2 cellular contexts compared by ENCODE assay signal in the genomic region with DNA sequence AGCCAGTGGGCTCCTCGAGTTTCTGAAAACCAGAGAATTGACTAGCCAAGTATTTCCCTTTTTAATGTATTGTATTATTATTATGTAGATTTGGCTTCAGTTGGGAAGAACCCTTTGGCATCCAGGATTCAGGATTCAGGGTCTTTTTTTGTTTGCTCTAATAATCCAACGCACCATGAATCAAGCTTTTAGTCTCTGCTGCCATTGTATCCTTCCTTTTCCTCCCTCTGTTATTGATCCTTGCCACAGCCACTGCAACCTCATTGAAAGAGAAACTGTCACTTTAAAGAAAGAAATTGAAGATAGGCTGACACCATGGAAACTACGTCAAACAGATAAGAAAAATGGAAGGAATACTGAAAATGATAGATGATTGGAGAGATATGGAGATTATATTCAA.
TF ChIP-seq lines count a peak whose summit lies in the region.

No MANE protein-coding gene starts in this region.

TF ChIP-seq in GM23338, 12 proteins besides CTCF, POLR2A, EP300 and RAD21 (continues in another document):
- TF ChIP-seq JUNB (IDR thresholded peaks at IDR 0.05; ENCODE audit: unreplicated experiment): no peak
- TF ChIP-seq CREB1 (CRISPR knock-in tag; IDR thresholded peaks at IDR 0.05; ENCODE audit: low read depth): no peak
- TF ChIP-seq, protein P1, sequence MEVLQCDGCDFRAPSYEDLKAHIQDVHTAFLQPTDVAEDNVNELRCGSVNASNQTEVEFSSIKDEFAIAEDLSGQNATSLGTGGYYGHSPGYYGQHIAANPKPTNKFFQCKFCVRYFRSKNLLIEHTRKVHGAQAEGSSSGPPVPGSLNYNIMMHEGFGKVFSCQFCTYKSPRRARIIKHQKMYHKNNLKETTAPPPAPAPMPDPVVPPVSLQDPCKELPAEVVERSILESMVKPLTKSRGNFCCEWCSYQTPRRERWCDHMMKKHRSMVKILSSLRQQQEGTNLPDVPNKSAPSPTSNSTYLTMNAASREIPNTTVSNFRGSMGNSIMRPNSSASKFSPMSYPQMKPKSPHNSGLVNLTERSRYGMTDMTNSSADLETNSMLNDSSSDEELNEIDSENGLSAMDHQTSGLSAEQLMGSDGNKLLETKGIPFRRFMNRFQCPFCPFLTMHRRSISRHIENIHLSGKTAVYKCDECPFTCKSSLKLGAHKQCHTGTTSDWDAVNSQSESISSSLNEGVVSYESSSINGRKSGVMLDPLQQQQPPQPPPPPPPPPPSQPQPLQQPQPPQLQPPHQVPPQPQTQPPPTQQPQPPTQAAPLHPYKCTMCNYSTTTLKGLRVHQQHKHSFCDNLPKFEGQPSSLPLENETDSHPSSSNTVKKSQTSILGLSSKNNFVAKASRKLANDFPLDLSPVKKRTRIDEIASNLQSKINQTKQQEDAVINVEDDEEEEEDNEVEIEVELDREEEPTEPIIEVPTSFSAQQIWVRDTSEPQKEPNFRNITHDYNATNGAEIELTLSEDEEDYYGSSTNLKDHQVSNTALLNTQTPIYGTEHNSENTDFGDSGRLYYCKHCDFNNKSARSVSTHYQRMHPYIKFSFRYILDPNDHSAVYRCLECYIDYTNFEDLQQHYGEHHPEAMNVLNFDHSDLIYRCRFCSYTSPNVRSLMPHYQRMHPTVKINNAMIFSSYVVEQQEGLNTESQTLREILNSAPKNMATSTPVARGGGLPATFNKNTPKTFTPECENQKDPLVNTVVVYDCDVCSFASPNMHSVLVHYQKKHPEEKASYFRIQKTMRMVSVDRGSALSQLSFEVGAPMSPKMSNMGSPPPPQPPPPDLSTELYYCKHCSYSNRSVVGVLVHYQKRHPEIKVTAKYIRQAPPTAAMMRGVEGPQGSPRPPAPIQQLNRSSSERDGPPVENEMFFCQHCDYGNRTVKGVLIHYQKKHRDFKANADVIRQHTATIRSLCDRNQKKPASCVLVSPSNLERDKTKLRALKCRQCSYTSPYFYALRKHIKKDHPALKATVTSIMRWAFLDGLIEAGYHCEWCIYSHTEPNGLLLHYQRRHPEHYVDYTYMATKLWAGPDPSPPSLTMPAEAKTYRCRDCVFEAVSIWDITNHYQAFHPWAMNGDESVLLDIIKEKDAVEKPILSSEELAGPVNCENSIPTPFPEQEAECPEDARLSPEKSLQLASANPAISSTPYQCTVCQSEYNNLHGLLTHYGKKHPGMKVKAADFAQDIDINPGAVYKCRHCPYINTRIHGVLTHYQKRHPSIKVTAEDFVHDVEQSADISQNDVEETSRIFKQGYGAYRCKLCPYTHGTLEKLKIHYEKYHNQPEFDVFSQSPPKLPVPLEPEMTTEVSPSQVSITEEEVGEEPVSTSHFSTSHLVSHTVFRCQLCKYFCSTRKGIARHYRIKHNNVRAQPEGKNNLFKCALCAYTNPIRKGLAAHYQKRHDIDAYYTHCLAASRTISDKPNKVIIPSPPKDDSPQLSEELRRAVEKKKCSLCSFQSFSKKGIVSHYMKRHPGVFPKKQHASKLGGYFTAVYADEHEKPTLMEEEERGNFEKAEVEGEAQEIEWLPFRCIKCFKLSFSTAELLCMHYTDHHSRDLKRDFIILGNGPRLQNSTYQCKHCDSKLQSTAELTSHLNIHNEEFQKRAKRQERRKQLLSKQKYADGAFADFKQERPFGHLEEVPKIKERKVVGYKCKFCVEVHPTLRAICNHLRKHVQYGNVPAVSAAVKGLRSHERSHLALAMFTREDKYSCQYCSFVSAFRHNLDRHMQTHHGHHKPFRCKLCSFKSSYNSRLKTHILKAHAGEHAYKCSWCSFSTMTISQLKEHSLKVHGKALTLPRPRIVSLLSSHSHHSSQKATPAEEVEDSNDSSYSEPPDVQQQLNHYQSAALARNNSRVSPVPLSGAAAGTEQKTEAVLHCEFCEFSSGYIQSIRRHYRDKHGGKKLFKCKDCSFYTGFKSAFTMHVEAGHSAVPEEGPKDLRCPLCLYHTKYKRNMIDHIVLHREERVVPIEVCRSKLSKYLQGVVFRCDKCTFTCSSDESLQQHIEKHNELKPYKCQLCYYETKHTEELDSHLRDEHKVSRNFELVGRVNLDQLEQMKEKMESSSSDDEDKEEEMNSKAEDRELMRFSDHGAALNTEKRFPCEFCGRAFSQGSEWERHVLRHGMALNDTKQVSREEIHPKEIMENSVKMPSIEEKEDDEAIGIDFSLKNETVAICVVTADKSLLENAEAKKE (CRISPR knock-in tag; IDR thresholded peaks at IDR 0.05): no peak
- no peak for TF ChIP-seq EZH2 (IDR thresholded peaks at IDR 0.05; ENCODE audit: low read depth, unreplicated experiment)
- TF ChIP-seq EZH2phosphoT487 (IDR thresholded peaks at IDR 0.05; ENCODE audit: unreplicated experiment): no peak
- no peak for TF ChIP-seq NANOG (IDR thresholded peaks at IDR 0.05; ENCODE audit: borderline replicate concordance)
- TF ChIP-seq, protein P2, sequence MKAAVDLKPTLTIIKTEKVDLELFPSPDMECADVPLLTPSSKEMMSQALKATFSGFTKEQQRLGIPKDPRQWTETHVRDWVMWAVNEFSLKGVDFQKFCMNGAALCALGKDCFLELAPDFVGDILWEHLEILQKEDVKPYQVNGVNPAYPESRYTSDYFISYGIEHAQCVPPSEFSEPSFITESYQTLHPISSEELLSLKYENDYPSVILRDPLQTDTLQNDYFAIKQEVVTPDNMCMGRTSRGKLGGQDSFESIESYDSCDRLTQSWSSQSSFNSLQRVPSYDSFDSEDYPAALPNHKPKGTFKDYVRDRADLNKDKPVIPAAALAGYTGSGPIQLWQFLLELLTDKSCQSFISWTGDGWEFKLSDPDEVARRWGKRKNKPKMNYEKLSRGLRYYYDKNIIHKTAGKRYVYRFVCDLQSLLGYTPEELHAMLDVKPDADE (IDR thresholded peaks at IDR 0.05): no peak
- TF ChIP-seq POLR2AphosphoS5 (IDR thresholded peaks at IDR 0.05; ENCODE audit: low read depth): no peak
- TF ChIP-seq ZNF331 (CRISPR knock-in tag; IDR thresholded peaks at IDR 0.05; ENCODE audit: low read depth): no peak
- TF ChIP-seq STAT1 (IDR thresholded peaks at IDR 0.05; ENCODE audit: unreplicated experiment): no peak

TF ChIP-seq in IMR-90, 13 proteins besides CTCF, POLR2A, EP300 and RAD21:
- TF ChIP-seq RFX5 (IDR thresholded peaks at IDR 0.05; ENCODE audit: low read depth, low read length): no peak
- TF ChIP-seq SMC3 (IDR thresholded peaks at IDR 0.05; ENCODE audit: low read depth, low read length): no peak
- TF ChIP-seq FOS (IDR thresholded peaks at IDR 0.05; ENCODE audit: low read depth, low read length): no peak
- TF ChIP-seq CHD1 (IDR thresholded peaks at IDR 0.05; ENCODE audit: low read depth, low read length): no peak
- no peak for TF ChIP-seq MAZ (IDR thresholded peaks at IDR 0.05; ENCODE audit: borderline replicate concordance, low read depth, low read length)
- TF ChIP-seq RCOR1 (IDR thresholded peaks at IDR 0.05; ENCODE audit: insufficient replicate concordance, low read length): no peak
- no peak for TF ChIP-seq MXI1 (IDR thresholded peaks at IDR 0.05; ENCODE audit: borderline replicate concordance, low read depth, low read length)
- no peak for TF ChIP-seq BHLHE40 (IDR thresholded peaks at IDR 0.05; ENCODE audit: low read depth, low read length)
- no peak for TF ChIP-seq CEBPB (IDR thresholded peaks at IDR 0.05; ENCODE audit: low read depth, low read length)
- TF ChIP-seq, protein P3, sequence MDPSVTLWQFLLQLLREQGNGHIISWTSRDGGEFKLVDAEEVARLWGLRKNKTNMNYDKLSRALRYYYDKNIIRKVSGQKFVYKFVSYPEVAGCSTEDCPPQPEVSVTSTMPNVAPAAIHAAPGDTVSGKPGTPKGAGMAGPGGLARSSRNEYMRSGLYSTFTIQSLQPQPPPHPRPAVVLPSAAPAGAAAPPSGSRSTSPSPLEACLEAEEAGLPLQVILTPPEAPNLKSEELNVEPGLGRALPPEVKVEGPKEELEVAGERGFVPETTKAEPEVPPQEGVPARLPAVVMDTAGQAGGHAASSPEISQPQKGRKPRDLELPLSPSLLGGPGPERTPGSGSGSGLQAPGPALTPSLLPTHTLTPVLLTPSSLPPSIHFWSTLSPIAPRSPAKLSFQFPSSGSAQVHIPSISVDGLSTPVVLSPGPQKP (IDR thresholded peaks at IDR 0.05; ENCODE audit: borderline replicate concordance, low read depth, low read length): no peak
- TF ChIP-seq MAFK (IDR thresholded peaks at IDR 0.05; ENCODE audit: low read depth, low read length): no peak
- TF ChIP-seq, protein P4, sequence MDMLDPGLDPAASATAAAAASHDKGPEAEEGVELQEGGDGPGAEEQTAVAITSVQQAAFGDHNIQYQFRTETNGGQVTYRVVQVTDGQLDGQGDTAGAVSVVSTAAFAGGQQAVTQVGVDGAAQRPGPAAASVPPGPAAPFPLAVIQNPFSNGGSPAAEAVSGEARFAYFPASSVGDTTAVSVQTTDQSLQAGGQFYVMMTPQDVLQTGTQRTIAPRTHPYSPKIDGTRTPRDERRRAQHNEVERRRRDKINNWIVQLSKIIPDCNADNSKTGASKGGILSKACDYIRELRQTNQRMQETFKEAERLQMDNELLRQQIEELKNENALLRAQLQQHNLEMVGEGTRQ (IDR thresholded peaks at IDR 0.05; ENCODE audit: low read depth, low read length): no peak
- no peak for TF ChIP-seq NFE2L2 (IDR thresholded peaks at IDR 0.05; ENCODE audit: low read depth, low read length)
